In genomic region chr3:166478356-166478755, GRCh38 we compare ENCODE assay signal across 26 cellular contexts.
"Had no signal": no experiment of that assay in that cellular context is flagged by ENCODE, and none has a peak within 500 bp of the region (broad histone marks: within the 10 kb centered on the region; RNA-seq: fewer than 3 reads in every experiment).

No MANE protein-coding gene starts in this region.

- H3K9me3 Mint-ChIP-seq: nephron progenitor cell had no signal

- H3K36me3 Mint-ChIP-seq: activated naive CD8-positive, alpha-beta T cell; WTC11 had no signal

- H3K27me3 Mint-ChIP-seq: activated naive CD8-positive, alpha-beta T cell; activated T-cell treated with anti-CD3 and anti-CD28 coated beads, Interleukin-2, amount 50 U/mL, for 24 hours had no signal

- H3K4me1 ChIP-seq: adrenal gland, ascending aorta, esophagus muscularis mucosa, gastrocnemius medialis, pancreas, psoas muscle, right atrium auricular region, upper lobe of left lung had no signal

- H3K27me3 ChIP-seq: adrenal gland, ascending aorta, brain microvascular endothelial cell, esophagus muscularis mucosa, gastrocnemius medialis, right atrium auricular region, upper lobe of left lung had no signal

- H3K27ac Mint-ChIP-seq: activated naive CD8-positive, alpha-beta T cell; activated T-cell treated with anti-CD3 and anti-CD28 coated beads, Interleukin-2, amount 50 U/mL, for 24 hours; activated T-helper 2 cell treated with anti-CD3 and anti-CD28 coated beads, Interferon-gamma antibody, Interleukin-2, Interleukin-4, amounts not matched to agents 10 μg/mL and 5 μg/mL and 100 μg/mL, durations not matched to agents 14 hours and 24 hours and 36 hours; nephron progenitor cell; WTC11 had no signal

- H3K4me3 ChIP-seq: adrenal gland, ascending aorta, esophagus muscularis mucosa, gastrocnemius medialis, mucosa of descending colon, pancreas, psoas muscle, right atrium auricular region, upper lobe of left lung had no signal

- ATAC-seq: gastrocnemius medialis; left colon; mucosa of descending colon; pancreas; psoas muscle; stimulated activated naive CD8-positive, alpha-beta T cell treated with anti-CD3 and anti-CD28 coated beads, Interleukin-15, Interleukin-2, amounts not matched to agents 100 U/mL and 50 U/mL, for 24 hours; WTC11 had no signal

- H3K27ac ChIP-seq: adrenal gland, ascending aorta, brain microvascular endothelial cell, esophagus muscularis mucosa, gastrocnemius medialis, pancreas, psoas muscle, right atrium auricular region, upper lobe of left lung had no signal

- H3K9me3 ChIP-seq: adrenal gland, ascending aorta, esophagus muscularis mucosa, gastrocnemius medialis, mucosa of descending colon, pancreas, psoas muscle, right atrium auricular region had no signal

- H3K4me3 Mint-ChIP-seq: activated naive CD8-positive, alpha-beta T cell; activated T-cell treated with anti-CD3 and anti-CD28 coated beads, Interleukin-2, amount 50 U/mL, for 24 hours; nephron progenitor cell; WTC11 had no signal

- H3K36me3 ChIP-seq: adrenal gland, ascending aorta, brain microvascular endothelial cell, esophagus muscularis mucosa, gastrocnemius medialis, pancreas, right atrium auricular region, upper lobe of left lung had no signal

- H3K4me1 Mint-ChIP-seq: nephron progenitor cell had no signal

- DNase-seq: activated CD8-positive, alpha-beta memory T cell treated with anti-CD3 and anti-CD28 coated beads, Interleukin-2, amount 50 U/mL, for 4 hours; activated naive CD4-positive, alpha-beta T cell; activated T-cell treated with anti-CD3 and anti-CD28 coated beads, Interleukin-2, amount 50 U/mL, for 24 hours; adrenal gland; brain microvascular endothelial cell; central memory CD4-positive, alpha-beta T cell; dermis blood vessel endothelial cell; effector CD8-positive, alpha-beta T cell; gastrocnemius medialis; hypothalamus; left colon; mesendoderm; mucosa of descending colon; nephron progenitor cell; pancreas; psoas muscle; stimulated activated CD4-positive, alpha-beta T cell treated with anti-CD3 and anti-CD28 coated beads, Interleukin-4, amount 100 ng/mL, for 24 hours; stimulated activated naive CD8-positive, alpha-beta T cell treated with anti-CD3 and anti-CD28 coated beads, Interleukin-15, Interleukin-2, amounts not matched to agents 100 U/mL and 50 U/mL, for 24 hours; T1000; upper lobe of left lung had no signal
